Comparison of ENCODE assay signal across 8 cellular contexts in genomic region chr4:24657768-24658617, GRCh38.
DNase-seq lines count a peak whose midpoint lies in the region; ATAC-seq lines count a peak whose summit lies in the region.

No MANE protein-coding gene starts in this region.

- intact Hi-C loops in posterior cingulate gyrus (cut with DNase I) = no loop called here

- peak; percentile 96 for ATAC-seq in GM21619 (IDR thresholded peaks at IDR 0.05; ENCODE audit: unreplicated experiment)

- DNase-seq in DMS 273 (lab: John Stamatoyannopoulos, UW; ENCODE audit: unreplicated experiment) (peak; percentile 47), DMS 273 treated with DMSO at 0.1 percent for 48 hours (lab: John Stamatoyannopoulos, UW) (no peak), HPDE6-E6E7 (ENCODE audit: extremely low spot score) (peak; percentile 84), RPMI8226 (peak; percentile 4), fibroblast of peridontal ligament (ENCODE audit: extremely low read depth) (peak; percentile 54), posterior cingulate gyrus (peak in 9 of 10 donors; percentile 36 to 94 (median 64)), cerebellum (ENCODE audit: low spot score) (no peak)

Comparison
In these comparisons a context has a peak if more than half of its experiments do, and no peak if none do; other contexts are left out.
1. DNase-seq: peak in DMS 273 (single experiment), HPDE6-E6E7 (single experiment), RPMI8226 (single experiment), fibroblast of peridontal ligament (single experiment) and posterior cingulate gyrus (9 of 10); none in DMS 273 treated with DMSO at 0.1 percent for 48 hours (single experiment) and cerebellum (single experiment).